Comparison of ENCODE assay signal across 1 cellular context in the genomic region with DNA sequence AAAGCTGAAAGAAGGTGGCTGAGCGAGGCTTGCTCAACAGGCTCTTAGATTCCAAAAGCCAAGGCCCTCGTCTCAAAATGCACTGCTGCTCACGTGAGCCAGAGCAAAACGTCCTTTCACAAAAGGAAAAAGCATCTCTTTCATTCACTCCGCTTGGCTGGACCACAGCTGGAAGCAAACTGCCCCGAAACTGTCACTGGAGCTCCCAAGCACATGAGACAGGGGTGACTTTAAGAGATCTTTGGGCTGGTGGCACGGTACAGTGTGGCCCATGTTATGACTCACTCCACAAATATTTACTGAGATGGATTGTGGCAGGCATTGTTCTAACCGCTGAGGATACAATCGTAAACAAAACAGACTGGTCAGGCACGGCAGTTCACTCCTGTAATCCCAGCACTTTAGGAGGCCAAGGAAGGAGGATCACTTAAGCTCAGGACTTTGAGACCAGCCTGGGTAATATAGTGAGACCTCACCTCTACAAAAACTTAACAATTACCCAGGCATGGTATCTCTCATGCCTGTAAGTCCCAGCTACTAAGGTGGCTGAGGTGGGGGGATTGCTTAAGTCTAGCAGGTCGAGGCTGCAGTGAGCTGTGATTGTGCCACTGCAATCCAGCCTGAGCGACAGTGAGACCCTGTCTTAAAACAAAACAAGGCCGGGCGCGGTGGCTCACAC.
TF ChIP-seq lines count a peak whose summit lies in the region.

No MANE protein-coding gene starts in this region.

TF ChIP-seq in A549, 52 proteins besides CTCF, POLR2A, EP300 and RAD21 (continued from another document):
- TF ChIP-seq, protein P1, sequence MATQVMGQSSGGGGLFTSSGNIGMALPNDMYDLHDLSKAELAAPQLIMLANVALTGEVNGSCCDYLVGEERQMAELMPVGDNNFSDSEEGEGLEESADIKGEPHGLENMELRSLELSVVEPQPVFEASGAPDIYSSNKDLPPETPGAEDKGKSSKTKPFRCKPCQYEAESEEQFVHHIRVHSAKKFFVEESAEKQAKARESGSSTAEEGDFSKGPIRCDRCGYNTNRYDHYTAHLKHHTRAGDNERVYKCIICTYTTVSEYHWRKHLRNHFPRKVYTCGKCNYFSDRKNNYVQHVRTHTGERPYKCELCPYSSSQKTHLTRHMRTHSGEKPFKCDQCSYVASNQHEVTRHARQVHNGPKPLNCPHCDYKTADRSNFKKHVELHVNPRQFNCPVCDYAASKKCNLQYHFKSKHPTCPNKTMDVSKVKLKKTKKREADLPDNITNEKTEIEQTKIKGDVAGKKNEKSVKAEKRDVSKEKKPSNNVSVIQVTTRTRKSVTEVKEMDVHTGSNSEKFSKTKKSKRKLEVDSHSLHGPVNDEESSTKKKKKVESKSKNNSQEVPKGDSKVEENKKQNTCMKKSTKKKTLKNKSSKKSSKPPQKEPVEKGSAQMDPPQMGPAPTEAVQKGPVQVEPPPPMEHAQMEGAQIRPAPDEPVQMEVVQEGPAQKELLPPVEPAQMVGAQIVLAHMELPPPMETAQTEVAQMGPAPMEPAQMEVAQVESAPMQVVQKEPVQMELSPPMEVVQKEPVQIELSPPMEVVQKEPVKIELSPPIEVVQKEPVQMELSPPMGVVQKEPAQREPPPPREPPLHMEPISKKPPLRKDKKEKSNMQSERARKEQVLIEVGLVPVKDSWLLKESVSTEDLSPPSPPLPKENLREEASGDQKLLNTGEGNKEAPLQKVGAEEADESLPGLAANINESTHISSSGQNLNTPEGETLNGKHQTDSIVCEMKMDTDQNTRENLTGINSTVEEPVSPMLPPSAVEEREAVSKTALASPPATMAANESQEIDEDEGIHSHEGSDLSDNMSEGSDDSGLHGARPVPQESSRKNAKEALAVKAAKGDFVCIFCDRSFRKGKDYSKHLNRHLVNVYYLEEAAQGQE (IDR thresholded peaks at IDR 0.05): no peak
- TF ChIP-seq EHF (CRISPR knock-in tag; IDR thresholded peaks at IDR 0.05) (no peak), TFCP2L1 (CRISPR knock-in tag; IDR thresholded peaks at IDR 0.05) (no peak), KDM5A (IDR thresholded peaks at IDR 0.05) (no peak), JUN (IDR thresholded peaks at IDR 0.05) (no peak), FOXS1 (CRISPR knock-in tag; IDR thresholded peaks at IDR 0.05) (no peak), ZC3H11A (IDR thresholded peaks at IDR 0.05) (no peak), ESRRA (IDR thresholded peaks at IDR 0.05; ENCODE audit: borderline replicate concordance, low read length) (no peak), CEBPB (IDR thresholded peaks at IDR 0.05) (no peak; a peak in 1 of 4 replicates), NR3C1 (IDR thresholded peaks at IDR 0.05) (no peak), NFE2L2 (conservative IDR thresholded peaks at IDR 0.05; ENCODE audit: low read length) (no peak), HOXB5 (CRISPR knock-in tag; IDR thresholded peaks at IDR 0.05) (no peak), CHD2 (IDR thresholded peaks at IDR 0.05; ENCODE audit: low read length, partially characterized antibody) (no peak), HOXB13 (CRISPR knock-in tag; IDR thresholded peaks at IDR 0.05; ENCODE audit: low read depth) (no peak), CBX8 (IDR thresholded peaks at IDR 0.05) (no peak), GATA3 (IDR thresholded peaks at IDR 0.05; ENCODE audit: borderline replicate concordance) (peak; percentile 44; the same call in 1 of the 2 replicates)
- TF ChIP-seq, protein P2, sequence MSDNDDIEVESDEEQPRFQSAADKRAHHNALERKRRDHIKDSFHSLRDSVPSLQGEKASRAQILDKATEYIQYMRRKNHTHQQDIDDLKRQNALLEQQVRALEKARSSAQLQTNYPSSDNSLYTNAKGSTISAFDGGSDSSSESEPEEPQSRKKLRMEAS (IDR thresholded peaks at IDR 0.05): peak; percentile 69
- TF ChIP-seq, protein P3, sequence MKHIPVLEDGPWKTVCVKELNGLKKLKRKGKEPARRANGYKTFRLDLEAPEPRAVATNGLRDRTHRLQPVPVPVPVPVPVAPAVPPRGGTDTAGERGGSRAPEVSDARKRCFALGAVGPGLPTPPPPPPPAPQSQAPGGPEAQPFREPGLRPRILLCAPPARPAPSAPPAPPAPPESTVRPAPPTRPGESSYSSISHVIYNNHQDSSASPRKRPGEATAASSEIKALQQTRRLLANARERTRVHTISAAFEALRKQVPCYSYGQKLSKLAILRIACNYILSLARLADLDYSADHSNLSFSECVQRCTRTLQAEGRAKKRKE (CRISPR knock-in tag; IDR thresholded peaks at IDR 0.05; ENCODE audit: low read depth): no peak
- TF ChIP-seq, protein P4, sequence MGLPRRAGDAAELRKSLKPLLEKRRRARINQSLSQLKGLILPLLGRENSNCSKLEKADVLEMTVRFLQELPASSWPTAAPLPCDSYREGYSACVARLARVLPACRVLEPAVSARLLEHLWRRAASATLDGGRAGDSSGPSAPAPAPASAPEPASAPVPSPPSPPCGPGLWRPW (IDR thresholded peaks at IDR 0.05): no peak
TF ChIP-seq in A549: peak in this region for 6.
